In genomic region chr2:236051803-236052202, GRCh38 we compare ENCODE assay signal across 22 cellular contexts.
"Had no signal": no experiment of that assay in that cellular context is flagged by ENCODE, and none has a peak within 500 bp of the region (broad histone marks: within the 10 kb centered on the region; RNA-seq: fewer than 3 reads in every experiment).

No MANE protein-coding gene starts in this region.

- H2AFZ ChIP-seq: hepatocyte, neural progenitor cell had no signal

- ATAC-seq: natural killer cell; right cardiac atrium; stimulated activated effector memory CD8-positive, alpha-beta T cell treated with anti-CD3 and anti-CD28 coated beads, Interleukin-12 subunit alpha, Interleukin-12 subunit beta, amount 100 ng/mL, for 72 hours; upper lobe of right lung had no signal

- H3K9ac ChIP-seq: neural progenitor cell had no signal

- H3K27ac ChIP-seq: heart right ventricle, hepatocyte, left ventricle myocardium inferior, neural progenitor cell, ovary, spleen, suprapubic skin, thoracic aorta, tibial artery, upper lobe of right lung had no signal

- H3K9me3 ChIP-seq: heart right ventricle, left ventricle myocardium inferior, ovary, sigmoid colon, spleen, suprapubic skin, thoracic aorta, tibial artery, upper lobe of right lung had no signal

- DNase-seq: heart right ventricle; islet precursor cell; left ventricle myocardium inferior; naive B cell; natural killer cell; nephron progenitor cell; right cardiac atrium; sigmoid colon; small intestine; spleen; stimulated activated CD4-positive, alpha-beta T cell treated with anti-CD3 and anti-CD28 coated beads, Interleukin-4, amount 100 ng/mL, for 24 hours; stimulated activated naive CD4-positive, alpha-beta T cell; tibial artery; trophoblast cell; upper lobe of right lung had no signal

- H3K4me2 ChIP-seq: hepatocyte, neural progenitor cell had no signal

- H3K27me3 ChIP-seq: heart right ventricle, hepatocyte, neural progenitor cell, ovary, sigmoid colon, suprapubic skin, tibial artery, upper lobe of right lung had no signal

- H3K36me3 ChIP-seq: neural progenitor cell, ovary, thoracic aorta had no signal

- H3K79me2 ChIP-seq: hepatocyte had no signal

- H3K4me1 ChIP-seq: heart right ventricle, left ventricle myocardium inferior, spleen, tibial artery, upper lobe of right lung had no signal

- H3K4me3 ChIP-seq: heart right ventricle, hepatocyte, left ventricle myocardium inferior, lung, neural progenitor cell, ovary, spleen, suprapubic skin, thoracic aorta, tibial artery, upper lobe of right lung had no signal
